Comparison of ENCODE assay signal across 19 cellular contexts in the genomic region with DNA sequence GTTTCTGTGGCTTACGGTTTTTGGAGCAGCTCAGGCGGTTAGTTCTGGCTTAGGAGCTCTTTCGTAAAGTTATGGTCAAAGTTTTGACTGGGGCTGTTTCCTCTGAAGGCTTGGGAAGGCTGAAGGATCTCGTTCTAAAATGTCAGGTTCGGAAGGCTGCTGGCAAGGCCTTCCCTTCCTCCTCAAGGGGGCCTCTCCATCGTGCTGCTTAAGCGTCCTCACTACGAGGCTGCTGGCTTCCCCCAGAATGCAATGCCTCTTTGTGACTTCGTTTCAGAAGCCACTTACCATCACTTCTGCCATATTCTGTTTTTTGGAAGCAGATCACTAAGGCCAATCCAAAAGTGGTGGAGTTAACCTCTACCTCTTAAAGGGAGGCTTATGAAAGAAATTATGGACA.
"Had no signal": no experiment of that assay in that cellular context is flagged by ENCODE, and none has a peak within 500 bp of the region (broad histone marks: within the 10 kb centered on the region; RNA-seq: fewer than 3 reads in every experiment).

No MANE protein-coding gene starts in this region.

- H3K4me3 Mint-ChIP-seq: naive thymus-derived CD8-positive, alpha-beta T cell; type B pancreatic cell had no signal

- H3K27ac ChIP-seq: dorsolateral prefrontal cortex, heart right ventricle, pancreas, suprapubic skin, thyroid gland had no signal

- H3K4me3 ChIP-seq: dorsolateral prefrontal cortex, heart right ventricle, mucosa of descending colon, pancreas, suprapubic skin, thyroid gland had no signal

- H3K27me3 ChIP-seq: dorsolateral prefrontal cortex, heart right ventricle, pancreas, suprapubic skin, thyroid gland had no signal

- H3K4me1 Mint-ChIP-seq: naive thymus-derived CD8-positive, alpha-beta T cell had no signal

- H3K36me3 ChIP-seq: heart right ventricle, pancreas, suprapubic skin, thyroid gland had no signal

- H3K27me3 Mint-ChIP-seq: naive thymus-derived CD8-positive, alpha-beta T cell; progenitor cell of endocrine pancreas; type B pancreatic cell had no signal

- H3K9me3 ChIP-seq: mucosa of descending colon, pancreas, suprapubic skin, thyroid gland had no signal

- ATAC-seq: esophagus mucosa; heart right ventricle; mucosa of descending colon; naive thymus-derived CD8-positive, alpha-beta T cell; pancreas; right cardiac atrium had no signal

- DNase-seq: cortex of kidney; dorsolateral prefrontal cortex; effector CD8-positive, alpha-beta T cell; heart right ventricle; hypothalamus; mucosa of descending colon; naive thymus-derived CD8-positive, alpha-beta T cell; nucleus accumbens; pancreas; right cardiac atrium; small intestine; stimulated activated CD4-positive, alpha-beta T cell treated with anti-CD3 and anti-CD28 coated beads, Interleukin-12 subunit alpha, Interleukin-12 subunit beta, amount 100 ng/mL, for 4 hours; stimulated activated CD4-positive, alpha-beta T cell treated with anti-CD3 and anti-CD28 coated beads, Interleukin-2, amount 100 ng/mL, for 48 hours; stimulated activated naive CD4-positive, alpha-beta T cell treated with Interleukin-2 at 50 U/mL for 16 hours; thyroid gland had no signal

- H3K9me3 Mint-ChIP-seq: type B pancreatic cell had no signal

- H3K27ac Mint-ChIP-seq: naive thymus-derived CD8-positive, alpha-beta T cell; progenitor cell of endocrine pancreas; type B pancreatic cell had no signal

- H3K36me3 Mint-ChIP-seq: naive thymus-derived CD8-positive, alpha-beta T cell; type B pancreatic cell had no signal

- H3K4me1 ChIP-seq: heart right ventricle, pancreas, suprapubic skin, thyroid gland had no signal
